In genomic region chrX:12791253-12792228, GRCh38 we compare ENCODE assay signal across 8 cellular contexts. TPM values are rescaled to one million over a fixed set of nuclear protein-coding genes. Genes with fewer than 3 reads are reported as not detected.
A peak's percentile ranks its signal among the peaks of the same experiment; 100 is the strongest.
DNase-seq lines count a peak whose midpoint lies in the region; ATAC-seq and TF ChIP-seq lines count a peak whose summit lies in the region.

TSS of gene PRPS2 (plus strand) at chrX:12791412. CDS start at chrX:12791498, 86 bp downstream.

- no peaks in the 10 kb centered on the region for H3K36me3 Mint-ChIP-seq in Caco-2 (ENCODE audit: insufficient read depth, unreplicated experiment)
- peaks cover 37% of the 10 kb centered on the region for H3K36me3 Mint-ChIP-seq in activated naive CD8-positive, alpha-beta T cell treated with anti-CD3 and anti-CD28 coated beads for 36 hours

- intact Hi-C loops in Caco-2 (cut with micrococcal nuclease; ENCODE audit: unreplicated experiment) (no loop called here), heart right ventricle (cut with DNase I) (no loop called here), psoas muscle (cut with DNase I) (no loop called here)

- CTCF ChIA-PET in Caco-2 (lab: Charles Lee) = interaction anchor here (0.8 to 1.3 kb wide), 4 partner anchors 20 to 23 kb away, joined by 3 to 6 read pairs (median 4); no protein-coding TSS in a partner anchor

- peak; percentile 88 for ATAC-seq in GM21515 (IDR thresholded peaks at IDR 0.05; ENCODE audit: unreplicated experiment)
- peak; percentile 75 to 95 (median 90) for ATAC-seq in heart right ventricle
- no peak for ATAC-seq in psoas muscle

- no peaks in the 10 kb centered on the region for H4K20me1 ChIP-seq in SU-DHL-6 (ENCODE audit: low read depth, low read length)

- BruUV-seq in Caco-2 (replicated peaks; lab: Mats Ljungman, UMichigan) = no TSS peak

- POLR2A ChIA-PET in Caco-2 (lab: Charles Lee) = interaction anchor here (1.2 kb wide), 1 partner anchor 12 kb away, joined by 9 read pairs; no protein-coding TSS in a partner anchor

- H3K79me2 ChIP-seq in SU-DHL-6 (ENCODE audit: insufficient read depth, low read length) = peaks cover 45% of the 10 kb centered on the region

- H3F3A ChIP-seq in SU-DHL-6 (ENCODE audit: insufficient read depth) = no peaks in the 10 kb centered on the region

- no peaks in the 10 kb centered on the region for H3K4me1 Mint-ChIP-seq in Caco-2 (ENCODE audit: low read depth, unreplicated experiment)
- H3K4me1 Mint-ChIP-seq in activated naive CD8-positive, alpha-beta T cell treated with anti-CD3 and anti-CD28 coated beads for 36 hours = peaks cover 24% of the 10 kb centered on the region

- H3K27ac Mint-ChIP-seq in Caco-2 (ENCODE audit: unreplicated experiment) = peak within 1 kb of the TSS; percentile 50
- H3K27ac Mint-ChIP-seq in activated naive CD8-positive, alpha-beta T cell treated with anti-CD3 and anti-CD28 coated beads for 36 hours = peak within 1 kb of the TSS; percentile 82

- H3K27me3 ChIP-seq in Caco-2 (replicated peaks; ENCODE audit: control insufficient read depth, insufficient read depth, low read length) = no peaks in the 10 kb centered on the region
- H3K27me3 ChIP-seq in SU-DHL-6 (ENCODE audit: low read length) = no peaks in the 10 kb centered on the region
- H3K27me3 ChIP-seq in heart right ventricle = peaks cover 0 to 52% (median 0%) of the 10 kb centered on the region in 7 donors
- peaks cover 0 to 21% (median 0%) of the 10 kb centered on the region in 3 donors for H3K27me3 ChIP-seq in psoas muscle (ENCODE audit: insufficient read depth in 3 of 3, low read length in 2 of 3)

- peak within 1 kb of the TSS; percentile 93 for H3K4me2 ChIP-seq in SU-DHL-6 (ENCODE audit: low read depth, low read length, poor library complexity, severe bottlenecking)

- no peaks in the 10 kb centered on the region for H3K9me3 Mint-ChIP-seq in Caco-2 (ENCODE audit: unreplicated experiment)
- H3K9me3 Mint-ChIP-seq in activated naive CD8-positive, alpha-beta T cell treated with anti-CD3 and anti-CD28 coated beads for 36 hours = no peaks in the 10 kb centered on the region

- H3K36me3 ChIP-seq in Caco-2 (ENCODE audit: control insufficient read depth, insufficient read depth, low read length) (no peaks in the 10 kb centered on the region), SU-DHL-6 (ENCODE audit: low read length) (no peaks in the 10 kb centered on the region), heart right ventricle (no peaks in the 10 kb centered on the region), psoas muscle (ENCODE audit: insufficient read depth in 1 of 2, low read depth in 1 of 2) (no peaks in the 10 kb centered on the region), urinary bladder (ENCODE audit: insufficient read depth) (peaks cover 1% of the 10 kb centered on the region)

- no peaks in the 10 kb centered on the region for H3K9me2 ChIP-seq in SU-DHL-6 (replicated peaks; ENCODE audit: insufficient read depth, low read length)

- 2% methylated on average over 20 to 84 of the region's 113 CpGs for WGBS in heart right ventricle, 2 donors
- WGBS in psoas muscle, 3 donors = 0 to 24% (median 1%) methylated on average over 8 to 110 of the region's 113 CpGs
- WGBS in urinary bladder = under 1% methylated on average over 105 of the region's 113 CpGs

- peak within 1 kb of the TSS; percentile 66 for H3K27ac ChIP-seq in SU-DHL-6 (ENCODE audit: low read depth, low read length)
- peak within 1 kb of the TSS in 2 of 10 donors; percentile 28 to 65 for H3K27ac ChIP-seq in heart right ventricle
- H3K27ac ChIP-seq in psoas muscle = no peak within 1 kb of the TSS
- H3K27ac ChIP-seq in urinary bladder (ENCODE audit: low read depth) = peak within 1 kb of the TSS; percentile 50

- TF ChIP-seq CTCF in Caco-2 (IDR thresholded peaks at IDR 0.05; ENCODE audit: insufficient read depth in 1 of 2, low read depth in 1 of 2, low read length in 1 of 2, severe bottlenecking in 1 of 2, unreplicated experiment in 1 of 2) (no peak), SU-DHL-6 (IDR thresholded peaks at IDR 0.05; ENCODE audit: insufficient read depth, low read length, poor library complexity, severe bottlenecking) (no peak), heart right ventricle (IDR thresholded peaks at IDR 0.05) (no peak), psoas muscle (IDR thresholded peaks at IDR 0.05) (no peak)

- no peaks in the 10 kb centered on the region for H3K9me3 ChIP-seq in Caco-2
- H3K9me3 ChIP-seq in SU-DHL-6 (ENCODE audit: insufficient read depth, low read length) = no peaks in the 10 kb centered on the region
- H3K9me3 ChIP-seq in heart right ventricle = peaks cover 0 to 6% (median 0%) of the 10 kb centered on the region in 11 donors
- peaks cover 5% of the 10 kb centered on the region for H3K9me3 ChIP-seq in psoas muscle

- peak within 1 kb of the TSS; percentile 77 for H3K4me3 Mint-ChIP-seq in Caco-2 (ENCODE audit: unreplicated experiment)
- peak within 1 kb of the TSS; percentile 85 for H3K4me3 Mint-ChIP-seq in activated naive CD8-positive, alpha-beta T cell treated with anti-CD3 and anti-CD28 coated beads for 36 hours

- H3K4me3 ChIP-seq in Caco-2 (ENCODE audit: low read depth, low read length) (peak within 1 kb of the TSS; percentile 57), SU-DHL-6 (ENCODE audit: insufficient read depth, low read length, poor library complexity, severe bottlenecking) (peak within 1 kb of the TSS; percentile 92), heart right ventricle (peak within 1 kb of the TSS in 9 of 10 donors; percentile 33 to 68 (median 61)), psoas muscle (peak within 1 kb of the TSS; percentile 61), urinary bladder (ENCODE audit: low read depth, low read length) (peak within 1 kb of the TSS; percentile 89)

- peak within 1 kb of the TSS; percentile 92 for H2AFZ ChIP-seq in SU-DHL-6 (ENCODE audit: low read depth, low read length, severe bottlenecking)

- H3K27me3 Mint-ChIP-seq in Caco-2 (ENCODE audit: insufficient read depth, unreplicated experiment) = no peaks in the 10 kb centered on the region
- H3K27me3 Mint-ChIP-seq in activated naive CD8-positive, alpha-beta T cell treated with anti-CD3 and anti-CD28 coated beads for 36 hours = no peaks in the 10 kb centered on the region

- no peaks in the 10 kb centered on the region for H3K4me1 ChIP-seq in Caco-2
- H3K4me1 ChIP-seq in heart right ventricle = no peaks in the 10 kb centered on the region
- no peaks in the 10 kb centered on the region for H3K4me1 ChIP-seq in psoas muscle
- H3K4me1 ChIP-seq in urinary bladder (ENCODE audit: insufficient read depth) = no peaks in the 10 kb centered on the region

- DNase-seq in Caco-2 = peak; percentile 60 to 72
- peak; percentile 16 for DNase-seq in KG1 (lab: John Stamatoyannopoulos, UW)
- DNase-seq in activated naive CD8-positive, alpha-beta T cell treated with anti-CD3 and anti-CD28 coated beads for 36 hours = peak; percentile 72
- DNase-seq in heart right ventricle = peak; percentile 54 to 61
- peak; percentile 59 to 75 for DNase-seq in psoas muscle

- peak within 1 kb of the TSS; percentile 86 for H3K9ac ChIP-seq in SU-DHL-6 (ENCODE audit: low read length)

RNA-seq across cellular contexts. Expression of gene PRPS2, which starts in this region (rescaled TPM):
- total RNA-seq in Caco-2 (2022) (35.6 and 44.0 TPM in 2 replicates), heart right ventricle (1 to 10 TPM; 2.1 to 9.7 (median 3.6) TPM), psoas muscle (1 to 10 TPM; 1.9 to 3.5 (median 2.5) TPM), urinary bladder (47.5 TPM)
- total RNA-seq in activated naive CD8-positive, alpha-beta T cell treated with anti-CD3 and anti-CD28 coated beads for 36 hours = 100 to 1,000 TPM; 119 to 123 TPM
- polyA plus RNA-seq in heart right ventricle (1 to 10 TPM; 2.7 to 4.0 TPM), psoas muscle (1 to 10 TPM in 2 of 3 donors, under 1 TPM in 1; 0.97 to 1.4 (median 1.1) TPM), urinary bladder (49.0 TPM)

Comparison
In these comparisons a context has a peak if more than half of its experiments do, and no peak if none do; other contexts are left out.
1. DNase-seq: peak in every context shown above with its lines; median percentile 72 in activated naive CD8-positive, alpha-beta T cell treated with anti-CD3 and anti-CD28 coated beads for 36 hours; 67 in psoas muscle; 66 in Caco-2; 58 in heart right ventricle; 16 in KG1.
2. ATAC-seq: peak in GM21515 (single experiment) and heart right ventricle (8 of 8); none in psoas muscle (0 of 4).
3. Peak in every context shown above with its lines, with median percentiles within 50 percentile points of each other: H3K4me3 ChIP-seq.